In the genomic region with DNA sequence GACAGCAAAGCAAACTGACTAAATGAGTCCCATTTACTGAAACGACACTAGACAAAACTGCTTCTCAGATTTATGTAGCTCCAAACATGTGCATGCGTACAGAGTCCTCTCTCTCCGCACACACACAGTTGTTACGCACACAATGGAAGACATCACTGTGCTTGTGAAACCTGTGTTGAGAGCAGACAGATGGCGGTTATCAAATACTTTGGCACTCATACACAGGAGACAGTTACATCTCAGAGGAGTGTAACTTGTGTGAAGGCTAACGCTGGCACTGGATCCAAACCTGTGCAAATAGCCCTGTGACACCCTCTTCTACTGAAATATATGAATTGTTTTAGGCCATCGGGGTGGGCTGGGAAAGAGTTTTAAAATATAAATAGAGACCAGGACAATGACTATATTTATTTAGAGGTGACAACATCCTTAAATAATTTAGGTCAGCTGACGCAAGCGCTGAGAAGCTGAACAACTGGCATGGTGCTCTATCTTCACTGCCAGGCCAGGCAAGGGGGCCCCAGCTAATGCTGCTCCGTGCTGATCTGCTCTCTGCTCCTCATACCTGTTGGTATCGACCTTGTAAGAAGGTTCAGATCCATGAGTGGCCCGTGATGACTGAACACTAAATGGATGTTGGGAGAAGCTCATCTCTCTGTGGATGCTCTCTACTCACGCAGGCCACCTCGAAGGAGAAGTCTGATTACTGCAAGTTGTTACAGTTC, we compare ENCODE assay signal across 15 cellular contexts.
DNase-seq lines count a peak whose midpoint lies in the region; ATAC-seq, FAIRE-seq and TF ChIP-seq lines count a peak whose summit lies in the region.
"Had no signal": no experiment of that assay in that cellular context is flagged by ENCODE, and none has a peak within 500 bp of the region (broad histone marks: within the 10 kb centered on the region; RNA-seq: fewer than 3 reads in every experiment).

No MANE protein-coding gene starts in this region.

- H3K4me1 ChIP-seq in gastroesophageal sphincter (peaks cover 0 to 8% (median 0%) of the 10 kb centered on the region in 3 donors), psoas muscle (peaks cover 20% of the 10 kb centered on the region)
- H3K4me1 ChIP-seq: BLaER1 had no signal

- H3K27ac ChIP-seq in gastroesophageal sphincter (no peak overlapping the region), psoas muscle (peak overlapping the region; percentile 84)
- H3K27ac ChIP-seq: BLaER1 had no signal

- no peak for TF ChIP-seq EP300 in gastroesophageal sphincter (IDR thresholded peaks at IDR 0.05)

- H3K4me3 ChIP-seq in gastroesophageal sphincter (no peak overlapping the region), psoas muscle (peak overlapping the region; percentile 31)
- H3K4me3 ChIP-seq: BLaER1 had no signal

- no peak for FAIRE-seq in GM12892 (lab: Jason Lieb, UNC)
- FAIRE-seq: G401.6 had no signal

- WGBS in gastroesophageal sphincter (ENCODE audit: low coverage in 1 of 2), 2 donors = 48 to 73% methylated on average over 9 of the region's 14 CpGs
- 33 to 38% (median 34%) methylated on average over 14 of the region's 14 CpGs for WGBS in psoas muscle, 3 donors

- intact Hi-C loops in psoas muscle (cut with DNase I) = no loop called here

- peak; percentile 74 for DNase-seq in HT-29 (ENCODE audit: low spot score)
- peak; percentile 30 to 80 for DNase-seq in NCI-H524 (lab: John Stamatoyannopoulos, UW)
- DNase-seq in psoas muscle = peak; percentile 48 to 70
- no peak for DNase-seq in glomerular visceral epithelial cell (ENCODE audit: extremely low spot score)
- DNase-seq in hippocampal formation (lab: John Stamatoyannopoulos, UW) = no peak
- no peak for DNase-seq in GM12892 (ENCODE audit: insufficient read length)
- DNase-seq in NOMO-1 treated with dmso at 0.1 percent for 144 hours (lab: John Stamatoyannopoulos, UW; ENCODE audit: unreplicated experiment) = no peak
- DNase-seq: activated CD4-positive, alpha-beta T cell treated with anti-CD3 and anti-CD28 coated beads for 1 hour; activated T-cell treated with anti-CD3 and anti-CD28 coated beads, Interleukin-2, amount 50 U/mL, for 1 hour; stimulated activated CD4-positive, alpha-beta T cell treated with anti-CD3 and anti-CD28 coated beads, Interleukin-4, amount 100 ng/mL, for 4 hours; stimulated activated naive CD4-positive, alpha-beta T cell treated with Interleukin-2 at 50 U/mL for 16 hours; T-helper 1 cell had no signal

- no peak for TF ChIP-seq POLR2A in gastroesophageal sphincter (IDR thresholded peaks at IDR 0.05)
- TF ChIP-seq POLR2A in GM12892 (IDR thresholded peaks at IDR 0.05; ENCODE audit: low read depth, low read length) = no peak

- H3K36me3 ChIP-seq in gastroesophageal sphincter (no peaks in the 10 kb centered on the region), psoas muscle (ENCODE audit: insufficient read depth in 1 of 2, low read depth in 1 of 2) (no peaks in the 10 kb centered on the region)
- H3K36me3 ChIP-seq: BLaER1 had no signal

- ATAC-seq in gastroesophageal sphincter (peak; percentile 39), psoas muscle (peak; percentile 96 to 98 (median 96))

- TF ChIP-seq CTCF in gastroesophageal sphincter (IDR thresholded peaks at IDR 0.05) (no peak), psoas muscle (IDR thresholded peaks at IDR 0.05) (no peak)

- H3K9me3 ChIP-seq in gastroesophageal sphincter (no peaks in the 10 kb centered on the region), psoas muscle (no peaks in the 10 kb centered on the region)
- H3K9me3 ChIP-seq: BLaER1 had no signal

- H3K27me3 ChIP-seq in gastroesophageal sphincter (no peaks in the 10 kb centered on the region), psoas muscle (ENCODE audit: insufficient read depth in 3 of 3, low read length in 2 of 3) (no peaks in the 10 kb centered on the region)
- H3K27me3 ChIP-seq: BLaER1 had no signal

Comparison
In these comparisons a context has a peak if more than half of its experiments do, and no peak if none do; other contexts are left out.
1. DNase-seq: peak in HT-29 (single experiment), NCI-H524 (2 of 2) and psoas muscle (2 of 2); none in glomerular visceral epithelial cell (single experiment), hippocampal formation (0 of 2), GM12892 (single experiment) and NOMO-1 treated with dmso at 0.1 percent for 144 hours (single experiment).